ENCODE assay signal across 35 cellular contexts in the genomic region with DNA sequence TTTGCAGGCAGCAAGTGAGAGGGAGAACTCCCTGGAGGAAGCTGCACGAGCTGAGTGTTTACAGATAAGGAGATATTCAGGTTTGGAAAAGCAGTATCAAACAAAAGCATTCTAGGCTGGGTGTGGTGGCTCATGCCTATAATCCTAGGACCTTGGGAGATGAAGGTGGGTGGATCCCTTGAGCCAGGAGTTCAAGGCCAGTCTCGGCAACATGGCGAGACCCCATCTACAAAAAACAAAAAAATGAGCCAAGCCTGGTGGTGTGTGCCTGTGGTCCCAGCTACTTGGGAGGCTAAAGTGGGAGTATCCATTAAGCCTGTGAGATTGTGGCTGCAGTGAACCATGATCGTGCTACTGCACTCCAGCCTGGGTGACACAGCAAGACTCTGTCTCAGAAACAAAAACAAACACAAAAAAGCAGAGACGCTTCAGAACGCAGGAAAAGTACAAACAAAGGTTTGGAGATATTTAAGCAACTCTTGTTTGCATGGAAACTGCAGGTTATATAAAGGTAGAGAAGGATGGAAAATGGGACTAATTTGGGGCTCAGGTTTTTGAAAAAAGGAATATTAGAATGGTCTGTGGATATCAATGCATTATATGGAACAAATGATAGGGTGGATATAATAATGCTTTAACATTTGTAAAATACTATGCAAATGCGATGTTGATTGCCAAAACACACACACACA. TPM values are rescaled to one million over a fixed set of nuclear protein-coding genes. Genes with fewer than 3 reads are reported as not detected.
"Had no signal": no experiment of that assay in that cellular context is flagged by ENCODE, and none has a peak within 500 bp of the region (broad histone marks: within the 10 kb centered on the region; RNA-seq: fewer than 3 reads in every experiment).

No MANE protein-coding gene starts in this region.

- H3K4me1 Mint-ChIP-seq: activated CD8-positive, alpha-beta memory T cell treated with anti-CD3 and anti-CD28 coated beads, Interleukin-2, amount 10 ng/mL, durations not matched to agents 7 days and 5 days had no signal

- H3K36me3 Mint-ChIP-seq: activated CD4-positive, alpha-beta memory T cell treated with anti-CD3 and anti-CD28 coated beads for 36 hours; activated CD8-positive, alpha-beta memory T cell treated with anti-CD3 and anti-CD28 coated beads, Interleukin-2, amount 10 ng/mL, durations not matched to agents 7 days and 5 days; activated naive CD4-positive, alpha-beta T cell treated with anti-CD3 and anti-CD28 coated beads, Interleukin-2, amount 50 U/mL, for 24 hours; activated naive CD8-positive, alpha-beta T cell treated with anti-CD3 and anti-CD28 coated beads for 36 hours; brain had no signal

- ATAC-seq: activated CD4-positive, alpha-beta T cell treated with anti-CD3 and anti-CD28 coated beads for 36 hours; activated CD8-positive, alpha-beta memory T cell treated with anti-CD3 and anti-CD28 coated beads, Interleukin-2, amount 10 ng/mL, durations not matched to agents 7 days and 5 days; activated CD8-positive, alpha-beta T cell treated with anti-CD3 and anti-CD28 coated beads, Interleukin-2, amount 10 ng/mL, durations not matched to agents 7 days and 5 days; activated naive CD8-positive, alpha-beta T cell treated with anti-CD3 and anti-CD28 coated beads, Interleukin-2, amount 50 U/mL, for 24 hours; foreskin keratinocyte; gastrocnemius medialis; heart left ventricle had no signal

- H3K27me3 Mint-ChIP-seq: activated CD4-positive, alpha-beta T cell treated with anti-CD3 and anti-CD28 coated beads, Interleukin-2, amount 10 ng/mL, durations not matched to agents 24 days and 14 days; activated CD8-positive, alpha-beta memory T cell treated with anti-CD3 and anti-CD28 coated beads, Interleukin-2, amount 10 ng/mL, durations not matched to agents 7 days and 5 days; activated naive CD4-positive, alpha-beta T cell treated with anti-CD3 and anti-CD28 coated beads, Interleukin-2, amount 50 U/mL, for 24 hours; activated naive CD8-positive, alpha-beta T cell treated with anti-CD3 and anti-CD28 coated beads for 36 hours; activated naive CD8-positive, alpha-beta T cell treated with anti-CD3 and anti-CD28 coated beads, Interleukin-2, amount 50 U/mL, for 24 hours had no signal

- DNase-seq: activated CD4-positive, alpha-beta memory T cell treated with anti-CD3 and anti-CD28 coated beads for 36 hours; activated CD4-positive, alpha-beta T cell treated with anti-CD3 and anti-CD28 coated beads for 36 hours; activated CD4-positive, alpha-beta T cell treated with anti-CD3 and anti-CD28 coated beads, Interleukin-2, amount 10 ng/mL, durations not matched to agents 24 days and 14 days; activated CD4-positive, CD25-positive, alpha-beta regulatory T cell; activated CD4-positive, CD25-positive, alpha-beta regulatory T cell treated with anti-CD3 and anti-CD28 coated beads, Interleukin-2, amount 50 U/mL, for 72 hours; activated CD8-positive, alpha-beta memory T cell treated with anti-CD3 and anti-CD28 coated beads, Interleukin-2, amount 10 ng/mL, durations not matched to agents 7 days and 5 days; activated CD8-positive, alpha-beta memory T cell treated with anti-CD3 and anti-CD28 coated beads, Interleukin-2, amount 50 U/mL, for 4 hours; activated CD8-positive, alpha-beta T cell treated with anti-CD3 and anti-CD28 coated beads, Interleukin-2, amount 10 ng/mL, durations not matched to agents 7 days and 5 days; activated effector memory CD4-positive, alpha-beta T cell treated with anti-CD3 and anti-CD28 coated beads, Interleukin-2, amount 50 U/mL, for 16 hours; activated naive CD4-positive, alpha-beta T cell treated with anti-CD3 and anti-CD28 coated beads for 36 hours; activated naive CD8-positive, alpha-beta T cell treated with anti-CD3 and anti-CD28 coated beads for 36 hours; activated naive CD8-positive, alpha-beta T cell treated with anti-CD3 and anti-CD28 coated beads, Interleukin-2, amount 50 U/mL, for 24 hours; activated T-cell treated with anti-CD3 and anti-CD28 coated beads, Interleukin-2, amount 50 U/mL, for 1 hour; activated T-cell treated with anti-CD3 and anti-CD28 coated beads, Interleukin-2, amount 50 U/mL, for 48 hours; adrenal gland; amygdala; aorta; central memory CD4-positive, alpha-beta T cell; cerebellar nuclear complex; colonic mucosa; effector memory CD4-positive, alpha-beta T cell; erythroblast; foreskin keratinocyte; gastrocnemius medialis; glutamatergic neuron; heart left ventricle; T-helper 2 cell had no signal

- H3K27ac Mint-ChIP-seq: activated CD4-positive, alpha-beta memory T cell treated with anti-CD3 and anti-CD28 coated beads for 36 hours; activated CD4-positive, alpha-beta T cell treated with anti-CD3 and anti-CD28 coated beads for 36 hours; activated CD4-positive, alpha-beta T cell treated with anti-CD3 and anti-CD28 coated beads, Interleukin-2, amount 10 ng/mL, durations not matched to agents 24 days and 14 days; activated CD8-positive, alpha-beta memory T cell treated with anti-CD3 and anti-CD28 coated beads, Interleukin-2, amount 10 ng/mL, durations not matched to agents 7 days and 5 days; activated CD8-positive, alpha-beta T cell treated with anti-CD3 and anti-CD28 coated beads, Interleukin-2, amount 10 ng/mL, durations not matched to agents 7 days and 5 days; activated naive CD4-positive, alpha-beta T cell treated with anti-CD3 and anti-CD28 coated beads for 36 hours; activated naive CD4-positive, alpha-beta T cell treated with anti-CD3 and anti-CD28 coated beads, Interleukin-2, amount 50 U/mL, for 24 hours; activated naive CD8-positive, alpha-beta T cell treated with anti-CD3 and anti-CD28 coated beads for 36 hours; activated naive CD8-positive, alpha-beta T cell treated with anti-CD3 and anti-CD28 coated beads, Interleukin-2, amount 50 U/mL, for 24 hours; activated T-helper 1 cell treated with anti-CD3 and anti-CD28 coated beads, Interleukin-12 subunit alpha, Interleukin-12 subunit beta, Interleukin-2, Interleukin-4 antibody, amounts not matched to agents 30 ng/mL and 10 ng/mL and 1 ng/mL, durations not matched to agents 14 hours and 24 hours and 36 hours; activated T-helper 2 cell treated with anti-CD3 and anti-CD28 coated beads, Interferon-gamma antibody, Interleukin-2, Interleukin-4, amounts not matched to agents 10 μg/mL and 5 μg/mL and 100 μg/mL, durations not matched to agents 14 hours and 24 hours and 36 hours; brain had no signal

- H3K9me3 Mint-ChIP-seq: activated CD4-positive, alpha-beta memory T cell treated with anti-CD3 and anti-CD28 coated beads for 36 hours; activated CD4-positive, alpha-beta T cell treated with anti-CD3 and anti-CD28 coated beads, Interleukin-2, amount 10 ng/mL, durations not matched to agents 24 days and 14 days; activated naive CD4-positive, alpha-beta T cell treated with anti-CD3 and anti-CD28 coated beads for 36 hours; activated naive CD4-positive, alpha-beta T cell treated with anti-CD3 and anti-CD28 coated beads, Interleukin-2, amount 50 U/mL, for 24 hours; activated naive CD8-positive, alpha-beta T cell treated with anti-CD3 and anti-CD28 coated beads for 36 hours; activated naive CD8-positive, alpha-beta T cell treated with anti-CD3 and anti-CD28 coated beads, Interleukin-2, amount 50 U/mL, for 24 hours; activated T-helper 1 cell treated with anti-CD3 and anti-CD28 coated beads, Interleukin-12 subunit alpha, Interleukin-12 subunit beta, Interleukin-2, Interleukin-4 antibody, amounts not matched to agents 30 ng/mL and 10 ng/mL and 1 ng/mL, durations not matched to agents 14 hours and 24 hours and 36 hours; activated T-helper 2 cell treated with anti-CD3 and anti-CD28 coated beads, Interferon-gamma antibody, Interleukin-2, Interleukin-4, amounts not matched to agents 10 μg/mL and 5 μg/mL and 100 μg/mL, durations not matched to agents 14 hours and 24 hours and 36 hours had no signal

- H3K36me3 ChIP-seq: adrenal gland, breast epithelium, cardiac muscle cell, colonic mucosa, esophagus muscularis mucosa, gastrocnemius medialis, heart left ventricle had no signal

- H3K4me1 ChIP-seq: adrenal gland, breast epithelium, colonic mucosa, gastrocnemius medialis, heart left ventricle had no signal

- H3K27ac ChIP-seq: adrenal gland, breast epithelium, cardiac muscle cell, colonic mucosa, esophagus muscularis mucosa, foreskin keratinocyte, gastrocnemius medialis, heart left ventricle had no signal

- H3K27me3 ChIP-seq: adrenal gland, cardiac muscle cell, colonic mucosa, foreskin keratinocyte, gastrocnemius medialis had no signal

- H3K9me3 ChIP-seq: adrenal gland, breast epithelium, colonic mucosa, esophagus muscularis mucosa, gastrocnemius medialis, heart left ventricle had no signal

- H3K4me3 Mint-ChIP-seq: activated CD4-positive, alpha-beta memory T cell treated with anti-CD3 and anti-CD28 coated beads for 36 hours; activated CD4-positive, alpha-beta T cell treated with anti-CD3 and anti-CD28 coated beads for 36 hours; activated CD4-positive, alpha-beta T cell treated with anti-CD3 and anti-CD28 coated beads, Interleukin-2, amount 10 ng/mL, durations not matched to agents 24 days and 14 days; activated CD8-positive, alpha-beta memory T cell treated with anti-CD3 and anti-CD28 coated beads, Interleukin-2, amount 10 ng/mL, durations not matched to agents 7 days and 5 days; activated CD8-positive, alpha-beta T cell treated with anti-CD3 and anti-CD28 coated beads, Interleukin-2, amount 10 ng/mL, durations not matched to agents 7 days and 5 days; activated naive CD4-positive, alpha-beta T cell treated with anti-CD3 and anti-CD28 coated beads for 36 hours; activated naive CD4-positive, alpha-beta T cell treated with anti-CD3 and anti-CD28 coated beads, Interleukin-2, amount 50 U/mL, for 24 hours; activated naive CD8-positive, alpha-beta T cell treated with anti-CD3 and anti-CD28 coated beads for 36 hours; activated naive CD8-positive, alpha-beta T cell treated with anti-CD3 and anti-CD28 coated beads, Interleukin-2, amount 50 U/mL, for 24 hours; activated T-helper 1 cell treated with anti-CD3 and anti-CD28 coated beads, Interleukin-12 subunit alpha, Interleukin-12 subunit beta, Interleukin-2, Interleukin-4 antibody, amounts not matched to agents 30 ng/mL and 10 ng/mL and 1 ng/mL, durations not matched to agents 14 hours and 24 hours and 36 hours; brain had no signal

- H3K4me3 ChIP-seq: adrenal gland, breast epithelium, cardiac muscle cell, colonic mucosa, esophagus muscularis mucosa, gastrocnemius medialis, heart left ventricle had no signal

RNA-seq across cellular contexts. Expression of a gene that starts 31.6 kb away (rescaled TPM):
- total RNA-seq: activated CD4-positive, alpha-beta T cell treated with anti-CD3 and anti-CD28 coated beads, Interleukin-2, amount 10 ng/mL, durations not matched to agents 24 days and 14 days; activated CD8-positive, alpha-beta memory T cell treated with anti-CD3 and anti-CD28 coated beads for 36 hours; activated CD8-positive, alpha-beta memory T cell treated with anti-CD3 and anti-CD28 coated beads, Interleukin-2, amount 10 ng/mL, durations not matched to agents 7 days and 5 days; activated CD8-positive, alpha-beta T cell treated with anti-CD3 and anti-CD28 coated beads, Interleukin-2, amount 10 ng/mL, durations not matched to agents 7 days and 5 days; activated T-helper 1 cell treated with anti-CD3 and anti-CD28 coated beads, Interleukin-12 subunit alpha, Interleukin-12 subunit beta, Interleukin-2, Interleukin-4 antibody, amounts not matched to agents 30 ng/mL and 10 ng/mL and 1 ng/mL, durations not matched to agents 14 hours and 24 hours and 36 hours; activated T-helper 2 cell treated with anti-CD3 and anti-CD28 coated beads, Interferon-gamma antibody, Interleukin-2, Interleukin-4, amounts not matched to agents 10 μg/mL and 5 μg/mL and 100 μg/mL, durations not matched to agents 14 hours and 24 hours and 36 hours; foreskin keratinocyte had no signal
